1 cellular context compared by ENCODE assay signal in genomic region chr15:58476525-58477162, GRCh38.
A peak's percentile ranks its signal among the peaks of the same experiment; 100 is the strongest.
TF ChIP-seq lines count a peak whose summit lies in the region.

No MANE protein-coding gene starts in this region.

TF ChIP-seq in HepG2, 621 proteins besides CTCF, POLR2A, EP300 and RAD21 (continued from another document and continues in another):
- TF ChIP-seq MLLT10 (CRISPR knock-in tag; IDR thresholded peaks at IDR 0.05) (no peak), SP140L (CRISPR knock-in tag; IDR thresholded peaks at IDR 0.05; ENCODE audit: borderline replicate concordance) (no peak), DMAP1 (CRISPR knock-in tag; IDR thresholded peaks at IDR 0.05) (no peak), ZNF605 (CRISPR knock-in tag; IDR thresholded peaks at IDR 0.05) (no peak), ZNF788 (CRISPR knock-in tag; IDR thresholded peaks at IDR 0.05; ENCODE audit: borderline replicate concordance) (no peak), PBX3 (CRISPR knock-in tag; IDR thresholded peaks at IDR 0.05; ENCODE audit: borderline replicate concordance) (no peak), ZNF276 (CRISPR knock-in tag; IDR thresholded peaks at IDR 0.05; ENCODE audit: low read depth) (no peak), ZNF329 (CRISPR knock-in tag; IDR thresholded peaks at IDR 0.05; ENCODE audit: low read depth) (no peak), ZFAT (CRISPR knock-in tag; conservative IDR thresholded peaks at IDR 0.05) (no peak), SP1 (IDR thresholded peaks at IDR 0.05) (no peak), SP1 (CRISPR knock-in tag; IDR thresholded peaks at IDR 0.05) (no peak), GPBP1L1 (CRISPR knock-in tag; IDR thresholded peaks at IDR 0.05) (no peak), ZNF552 (CRISPR knock-in tag; IDR thresholded peaks at IDR 0.05; ENCODE audit: borderline replicate concordance) (no peak), FOXJ3 (CRISPR knock-in tag; IDR thresholded peaks at IDR 0.05; ENCODE audit: borderline replicate concordance) (no peak), NFE2L2 (IDR thresholded peaks at IDR 0.05; ENCODE audit: low read length) (no peak), HNRNPL (IDR thresholded peaks at IDR 0.05; ENCODE audit: low read depth, low read length) (no peak), ZBTB1 (CRISPR knock-in tag; IDR thresholded peaks at IDR 0.05; ENCODE audit: borderline replicate concordance) (no peak), SAFB2 (CRISPR knock-in tag; IDR thresholded peaks at IDR 0.05; ENCODE audit: borderline replicate concordance, low read depth) (no peak), PHB2 (IDR thresholded peaks at IDR 0.05; ENCODE audit: partially characterized antibody) (no peak), ZBTB10 (CRISPR knock-in tag; IDR thresholded peaks at IDR 0.05; ENCODE audit: borderline replicate concordance) (no peak), FOXA1 (IDR thresholded peaks at IDR 0.05) (no peak), FOXA1 (CRISPR knock-in tag; IDR thresholded peaks at IDR 0.05) (0 out of 2 replicates have a peak, but pooled peaks have one; percentile 39), SNAPC5 (CRISPR knock-in tag; IDR thresholded peaks at IDR 0.05; ENCODE audit: borderline replicate concordance) (no peak), ZNF501 (CRISPR knock-in tag; IDR thresholded peaks at IDR 0.05) (peak; percentile 1; the same call in 1 of the 2 replicates), RARG (CRISPR knock-in tag; IDR thresholded peaks at IDR 0.05; ENCODE audit: low read depth) (no peak), ZNF33A (CRISPR knock-in tag; IDR thresholded peaks at IDR 0.05; ENCODE audit: borderline replicate concordance) (no peak), ZNF512B (CRISPR knock-in tag; IDR thresholded peaks at IDR 0.05; ENCODE audit: borderline replicate concordance) (no peak), PPARG (CRISPR knock-in tag; conservative IDR thresholded peaks at IDR 0.05) (no peak), ZFP62 (CRISPR knock-in tag; IDR thresholded peaks at IDR 0.05) (no peak), ZNF205 (CRISPR knock-in tag; IDR thresholded peaks at IDR 0.05) (no peak), ZNF432 (CRISPR knock-in tag; IDR thresholded peaks at IDR 0.05; ENCODE audit: borderline replicate concordance) (no peak), MNT (IDR thresholded peaks at IDR 0.05) (no peak), ZNF644 (CRISPR knock-in tag; IDR thresholded peaks at IDR 0.05; ENCODE audit: low read depth) (peak; percentile 14; the same call in 1 of the 2 replicates)
- TF ChIP-seq, protein P1, sequence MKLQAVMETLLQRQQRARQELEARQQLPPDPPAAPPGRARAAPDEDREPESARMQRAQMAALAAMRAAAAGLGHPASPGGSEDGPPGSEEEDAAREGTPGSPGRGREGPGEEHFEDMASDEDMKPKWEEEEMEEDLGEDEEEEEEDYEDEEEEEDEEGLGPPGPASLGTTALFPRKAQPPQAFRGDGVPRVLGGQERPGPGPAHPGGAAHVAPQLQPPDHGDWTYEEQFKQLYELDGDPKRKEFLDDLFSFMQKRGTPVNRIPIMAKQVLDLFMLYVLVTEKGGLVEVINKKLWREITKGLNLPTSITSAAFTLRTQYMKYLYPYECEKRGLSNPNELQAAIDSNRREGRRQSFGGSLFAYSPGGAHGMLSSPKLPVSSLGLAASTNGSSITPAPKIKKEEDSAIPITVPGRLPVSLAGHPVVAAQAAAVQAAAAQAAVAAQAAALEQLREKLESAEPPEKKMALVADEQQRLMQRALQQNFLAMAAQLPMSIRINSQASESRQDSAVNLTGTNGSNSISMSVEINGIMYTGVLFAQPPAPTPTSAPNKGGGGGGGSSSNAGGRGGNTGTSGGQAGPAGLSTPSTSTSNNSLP (IDR thresholded peaks at IDR 0.05; ENCODE audit: low read depth, low read length): no peak
- TF ChIP-seq, protein P2, sequence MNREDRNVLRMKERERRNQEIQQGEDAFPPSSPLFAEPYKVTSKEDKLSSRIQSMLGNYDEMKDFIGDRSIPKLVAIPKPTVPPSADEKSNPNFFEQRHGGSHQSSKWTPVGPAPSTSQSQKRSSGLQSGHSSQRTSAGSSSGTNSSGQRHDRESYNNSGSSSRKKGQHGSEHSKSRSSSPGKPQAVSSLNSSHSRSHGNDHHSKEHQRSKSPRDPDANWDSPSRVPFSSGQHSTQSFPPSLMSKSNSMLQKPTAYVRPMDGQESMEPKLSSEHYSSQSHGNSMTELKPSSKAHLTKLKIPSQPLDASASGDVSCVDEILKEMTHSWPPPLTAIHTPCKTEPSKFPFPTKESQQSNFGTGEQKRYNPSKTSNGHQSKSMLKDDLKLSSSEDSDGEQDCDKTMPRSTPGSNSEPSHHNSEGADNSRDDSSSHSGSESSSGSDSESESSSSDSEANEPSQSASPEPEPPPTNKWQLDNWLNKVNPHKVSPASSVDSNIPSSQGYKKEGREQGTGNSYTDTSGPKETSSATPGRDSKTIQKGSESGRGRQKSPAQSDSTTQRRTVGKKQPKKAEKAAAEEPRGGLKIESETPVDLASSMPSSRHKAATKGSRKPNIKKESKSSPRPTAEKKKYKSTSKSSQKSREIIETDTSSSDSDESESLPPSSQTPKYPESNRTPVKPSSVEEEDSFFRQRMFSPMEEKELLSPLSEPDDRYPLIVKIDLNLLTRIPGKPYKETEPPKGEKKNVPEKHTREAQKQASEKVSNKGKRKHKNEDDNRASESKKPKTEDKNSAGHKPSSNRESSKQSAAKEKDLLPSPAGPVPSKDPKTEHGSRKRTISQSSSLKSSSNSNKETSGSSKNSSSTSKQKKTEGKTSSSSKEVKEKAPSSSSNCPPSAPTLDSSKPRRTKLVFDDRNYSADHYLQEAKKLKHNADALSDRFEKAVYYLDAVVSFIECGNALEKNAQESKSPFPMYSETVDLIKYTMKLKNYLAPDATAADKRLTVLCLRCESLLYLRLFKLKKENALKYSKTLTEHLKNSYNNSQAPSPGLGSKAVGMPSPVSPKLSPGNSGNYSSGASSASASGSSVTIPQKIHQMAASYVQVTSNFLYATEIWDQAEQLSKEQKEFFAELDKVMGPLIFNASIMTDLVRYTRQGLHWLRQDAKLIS (CRISPR knock-in tag; IDR thresholded peaks at IDR 0.05): no peak
- TF ChIP-seq, protein P3, sequence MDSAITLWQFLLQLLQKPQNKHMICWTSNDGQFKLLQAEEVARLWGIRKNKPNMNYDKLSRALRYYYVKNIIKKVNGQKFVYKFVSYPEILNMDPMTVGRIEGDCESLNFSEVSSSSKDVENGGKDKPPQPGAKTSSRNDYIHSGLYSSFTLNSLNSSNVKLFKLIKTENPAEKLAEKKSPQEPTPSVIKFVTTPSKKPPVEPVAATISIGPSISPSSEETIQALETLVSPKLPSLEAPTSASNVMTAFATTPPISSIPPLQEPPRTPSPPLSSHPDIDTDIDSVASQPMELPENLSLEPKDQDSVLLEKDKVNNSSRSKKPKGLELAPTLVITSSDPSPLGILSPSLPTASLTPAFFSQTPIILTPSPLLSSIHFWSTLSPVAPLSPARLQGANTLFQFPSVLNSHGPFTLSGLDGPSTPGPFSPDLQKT (CRISPR knock-in tag; IDR thresholded peaks at IDR 0.05; ENCODE audit: borderline replicate concordance): no peak
- TF ChIP-seq, protein P4, sequence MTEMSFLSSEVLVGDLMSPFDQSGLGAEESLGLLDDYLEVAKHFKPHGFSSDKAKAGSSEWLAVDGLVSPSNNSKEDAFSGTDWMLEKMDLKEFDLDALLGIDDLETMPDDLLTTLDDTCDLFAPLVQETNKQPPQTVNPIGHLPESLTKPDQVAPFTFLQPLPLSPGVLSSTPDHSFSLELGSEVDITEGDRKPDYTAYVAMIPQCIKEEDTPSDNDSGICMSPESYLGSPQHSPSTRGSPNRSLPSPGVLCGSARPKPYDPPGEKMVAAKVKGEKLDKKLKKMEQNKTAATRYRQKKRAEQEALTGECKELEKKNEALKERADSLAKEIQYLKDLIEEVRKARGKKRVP (CRISPR knock-in tag; IDR thresholded peaks at IDR 0.05): no peak
- TF ChIP-seq, protein P5, sequence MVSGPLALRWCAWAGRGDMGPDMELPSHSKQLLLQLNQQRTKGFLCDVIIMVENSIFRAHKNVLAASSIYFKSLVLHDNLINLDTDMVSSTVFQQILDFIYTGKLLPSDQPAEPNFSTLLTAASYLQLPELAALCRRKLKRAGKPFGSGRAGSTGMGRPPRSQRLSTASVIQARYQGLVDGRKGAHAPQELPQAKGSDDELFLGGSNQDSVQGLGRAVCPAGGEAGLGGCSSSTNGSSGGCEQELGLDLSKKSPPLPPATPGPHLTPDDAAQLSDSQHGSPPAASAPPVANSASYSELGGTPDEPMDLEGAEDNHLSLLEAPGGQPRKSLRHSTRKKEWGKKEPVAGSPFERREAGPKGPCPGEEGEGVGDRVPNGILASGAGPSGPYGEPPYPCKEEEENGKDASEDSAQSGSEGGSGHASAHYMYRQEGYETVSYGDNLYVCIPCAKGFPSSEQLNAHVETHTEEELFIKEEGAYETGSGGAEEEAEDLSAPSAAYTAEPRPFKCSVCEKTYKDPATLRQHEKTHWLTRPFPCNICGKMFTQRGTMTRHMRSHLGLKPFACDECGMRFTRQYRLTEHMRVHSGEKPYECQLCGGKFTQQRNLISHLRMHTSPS (CRISPR knock-in tag; IDR thresholded peaks at IDR 0.05; ENCODE audit: low read depth): 0 out of 2 replicates have a peak, but pooled peaks have one; percentile 59
